9 cellular contexts compared by ENCODE assay signal in the genomic region with DNA sequence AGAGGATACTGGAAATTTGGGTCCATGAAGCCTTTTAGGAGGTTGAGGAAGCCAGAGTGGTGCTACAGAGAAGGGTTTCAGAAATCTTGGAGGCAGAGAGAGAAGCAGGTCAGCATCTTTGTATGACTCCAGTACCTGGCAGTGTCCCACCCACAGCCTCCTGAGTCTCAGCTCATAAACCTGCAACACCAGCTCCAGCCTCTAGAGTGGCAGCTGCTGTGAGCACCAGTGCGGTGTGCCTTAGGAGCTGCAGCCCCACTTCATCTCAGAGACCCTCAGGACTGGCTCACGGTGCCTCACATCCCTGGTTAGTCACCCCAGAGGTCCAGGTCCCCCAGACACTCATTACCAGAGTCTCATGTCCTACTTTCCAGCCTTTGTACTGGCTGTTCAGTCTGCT.
DNase-seq lines count a peak whose midpoint lies in the region; TF ChIP-seq lines count a peak whose summit lies in the region.
"Had no signal": no experiment of that assay in that cellular context is flagged by ENCODE, and none has a peak within 500 bp of the region (broad histone marks: within the 10 kb centered on the region; RNA-seq: fewer than 3 reads in every experiment).

No MANE protein-coding gene starts in this region.

- no peak for TF ChIP-seq CTCF in GM20000 (IDR thresholded peaks at IDR 0.05; ENCODE audit: extremely low read depth, missing control alignments)

- DNase-seq in D341Med (ENCODE audit: low spot score) (peak; percentile 45), GM20000 (ENCODE audit: low spot score) (peak; percentile 11), SK-MEL-5 (ENCODE audit: low read depth, low spot score) (peak; percentile 52), islet precursor cell (peak; percentile 81), SIG-M5 (lab: John Stamatoyannopoulos, UW) (no peak), NCI-H187 treated with DMSO at 0.1 percent for 48 hours (lab: John Stamatoyannopoulos, UW) (no peak), cardiac septum (ENCODE audit: low spot score) (no peak)
- DNase-seq: gastrocnemius medialis, NCI-H446 had no signal

- in situ Hi-C loops in SK-MEL-5 (cut with HindIII; ENCODE audit: low pct_unique_long_range_greater_than_20kb, low sequenced_read_pairs) = no loop called here

- intact Hi-C loops in cardiac septum (cut with DNase I) = no loop called here

Comparison
In these comparisons a context has a peak if more than half of its experiments do, and no peak if none do; other contexts are left out.
1. DNase-seq: peak in D341Med (single experiment), GM20000 (single experiment), SK-MEL-5 (single experiment) and islet precursor cell (single experiment); none in SIG-M5 (single experiment), NCI-H187 treated with DMSO at 0.1 percent for 48 hours (single experiment) and cardiac septum (single experiment).